ENCODE assay signal across 13 cellular contexts in genomic region chr1:183910780-183911179, GRCh38.
DNase-seq lines count a peak whose midpoint lies in the region; TF ChIP-seq lines count a peak whose summit lies in the region.
"Had no signal": no experiment of that assay in that cellular context is flagged by ENCODE, and none has a peak within 500 bp of the region (broad histone marks: within the 10 kb centered on the region; RNA-seq: fewer than 3 reads in every experiment).

No MANE protein-coding gene starts in this region.

- no peaks in the 10 kb centered on the region for H3K9me3 ChIP-seq in sigmoid colon
- H3K9me3 ChIP-seq: upper lobe of right lung had no signal

- H3K4me1 Mint-ChIP-seq in CD14-positive monocyte (peaks cover 36% of the 10 kb centered on the region), chondrocyte (ENCODE audit: low read depth) (peaks cover 28% of the 10 kb centered on the region)

- H3K27me3 Mint-ChIP-seq in CD14-positive monocyte (ENCODE audit: low read depth in 3 of 3) (peaks cover 0 to 2% (median 0%) of the 10 kb centered on the region in 3 donors), chondrocyte (ENCODE audit: low read depth) (no peaks in the 10 kb centered on the region)

- H3K4me3 Mint-ChIP-seq in CD14-positive monocyte (no peak overlapping the region), chondrocyte (ENCODE audit: unreplicated experiment) (no peak overlapping the region)

- H3K36me3 Mint-ChIP-seq in CD14-positive monocyte, result peaks cover 3 to 19% of the 10 kb centered on the region in 2 donors
- H3K36me3 Mint-ChIP-seq in chondrocyte (ENCODE audit: low read depth), result peaks cover 52% of the 10 kb centered on the region

- H3K36me3 ChIP-seq in sigmoid colon, result peaks cover 4 to 82% (median 25%) of the 10 kb centered on the region in 4 donors

- intact Hi-C loops in CD14-positive monocyte (cut with micrococcal nuclease) (loop anchor here in 1 of 2 donors (10.0 kb wide), 1 partner anchor 106 kb away; the partner anchor contains the start of gene RGL1), sigmoid colon (cut with DNase I) (no loop called here)

- no peak for TF ChIP-seq POLR2A in sigmoid colon (IDR thresholded peaks at IDR 0.05)

- DNase-seq in CD14-positive monocyte (ENCODE audit: low spot score), result no peak
- DNase-seq in HL-60 (ENCODE audit: low read depth in 1 of 2, low spot score in 1 of 2), result no peak
- no peak for DNase-seq in chondrocyte (ENCODE audit: low spot score)
- DNase-seq in sigmoid colon, result no peak
- no peak for DNase-seq in SIG-M5 (lab: John Stamatoyannopoulos, UW)
- DNase-seq in T1000 (lab: John Stamatoyannopoulos, UW), result no peak
- no peak for DNase-seq in CD1c-positive myeloid dendritic cell (ENCODE audit: extremely low spot score)
- DNase-seq in activated naive CD4-positive, alpha-beta T cell treated with Interleukin-2 at 50 U/mL for 16 hours, result no peak
- DNase-seq: mammary epithelial cell, NCI-H146, NCI-H446, nucleus accumbens, upper lobe of right lung had no signal

- H3K27me3 ChIP-seq in HL-60 (ENCODE audit: insufficient read depth, poor library complexity, severe bottlenecking) (no peaks in the 10 kb centered on the region), sigmoid colon (no peaks in the 10 kb centered on the region)
- H3K27me3 ChIP-seq: upper lobe of right lung had no signal

- peaks cover 0 to 28% (median 24%) of the 10 kb centered on the region in 4 donors for H3K4me1 ChIP-seq in sigmoid colon

- no peak for TF ChIP-seq EP300 in sigmoid colon (IDR thresholded peaks at IDR 0.05)

- peak overlapping the region; percentile 35 for H3K27ac ChIP-seq in HL-60 (replicated peaks)
- H3K27ac ChIP-seq in sigmoid colon, result peak overlapping the region; percentile 30 to 67 (median 40)
- H3K27ac ChIP-seq: upper lobe of right lung had no signal

- H3K9me3 Mint-ChIP-seq in CD14-positive monocyte, result no peaks in the 10 kb centered on the region
- no peaks in the 10 kb centered on the region for H3K9me3 Mint-ChIP-seq in chondrocyte (ENCODE audit: low read depth)

- peak overlapping the region; percentile 4 to 81 (median 66) for H3K27ac Mint-ChIP-seq in CD14-positive monocyte
- peak overlapping the region; percentile 18 for H3K27ac Mint-ChIP-seq in chondrocyte (ENCODE audit: unreplicated experiment)

- H3K4me3 ChIP-seq in HL-60 (replicated peaks; ENCODE audit: insufficient read depth, low read length) (no peak overlapping the region), sigmoid colon (no peak overlapping the region)
- H3K4me3 ChIP-seq: upper lobe of right lung had no signal

- 78 to 88% methylated on average over 5 of the region's 5 CpGs for WGBS in sigmoid colon, 2 donors

- no peak for TF ChIP-seq CTCF in CD14-positive monocyte (IDR thresholded peaks at IDR 0.05)
- no peak for TF ChIP-seq CTCF in HL-60 (IDR thresholded peaks at IDR 0.05; ENCODE audit: insufficient read depth, low read length)
- TF ChIP-seq CTCF in chondrocyte (IDR thresholded peaks at IDR 0.05), result no peak
- TF ChIP-seq CTCF in sigmoid colon (IDR thresholded peaks at IDR 0.05), result no peak
